In the genomic region with DNA sequence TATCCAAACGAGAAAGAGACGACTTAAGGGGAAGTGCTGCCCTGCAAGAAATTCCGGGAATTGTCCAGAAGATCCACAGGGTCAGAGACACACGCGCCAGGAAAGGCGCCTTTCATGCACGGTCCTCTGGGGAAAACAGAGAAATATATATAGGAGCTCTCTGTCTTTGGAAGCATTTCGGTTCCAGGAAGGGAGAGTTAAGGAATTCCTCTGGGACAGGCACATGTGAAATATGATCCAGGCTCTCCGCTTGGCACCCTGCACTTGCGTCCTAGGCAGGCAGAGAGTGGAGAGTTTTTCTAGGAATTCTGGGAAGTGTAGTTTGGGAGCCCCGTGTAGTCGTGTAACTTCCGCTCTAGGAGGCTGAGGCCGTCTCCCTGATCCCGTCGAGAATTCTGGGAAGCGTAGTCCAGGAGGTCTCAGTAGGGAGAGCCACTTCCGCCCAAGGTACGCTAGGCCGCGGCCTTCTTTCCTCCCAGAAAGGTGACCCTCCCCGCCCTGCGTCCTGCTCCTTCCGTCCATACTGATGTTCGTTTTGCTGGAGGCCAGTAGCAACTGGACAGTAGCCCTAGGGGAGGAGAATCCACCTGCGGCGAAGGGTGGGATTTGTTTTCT, we compare ENCODE assay signal across 8 cellular contexts.
DNase-seq lines count a peak whose midpoint lies in the region; ATAC-seq, FAIRE-seq and TF ChIP-seq lines count a peak whose summit lies in the region.
"Not testable (repeated sequence)": the region's sequence is repeated elsewhere in the genome, so short reads cannot be mapped to it uniquely, and the experiment has no call there.

No MANE protein-coding gene starts in this region.

- 9 to 17% methylated on average over 21 to 27 of the region's 27 CpGs for WGBS in pancreas, 2 donors

- CTCF ChIA-PET in MCF 10A (lab: Yijun Ruan, JAX): not testable (repeated sequence)

- H3K27me3 Mint-ChIP-seq in MCF 10A (ENCODE audit: insufficient read depth, unreplicated experiment); type B pancreatic cell: not testable (repeated sequence)

- not testable (repeated sequence) for H3K9me3 ChIP-seq in pancreas

- H3K27ac Mint-ChIP-seq in MCF 10A (ENCODE audit: low read depth, unreplicated experiment): peak overlapping the region; percentile 75
- H3K27ac Mint-ChIP-seq in type B pancreatic cell: not testable (repeated sequence)

- H3K4me3 ChIP-seq in foreskin fibroblast (ENCODE audit: low read depth in 1 of 2, low read length in 2 of 2): peak overlapping the region; percentile 15 to 45
- H3K4me3 ChIP-seq in pancreas: peak overlapping the region; percentile 10 to 36 (median 24)

- not testable (repeated sequence) for H3K36me3 ChIP-seq in pancreas

- H3K27me3 ChIP-seq in layer of hippocampus (ENCODE audit: control insufficient read depth, insufficient read depth, low read length); pancreas: not testable (repeated sequence)

- not testable (repeated sequence) for H3K9me3 Mint-ChIP-seq in MCF 10A (ENCODE audit: unreplicated experiment); type B pancreatic cell

- H3K4me1 Mint-ChIP-seq in MCF 10A (ENCODE audit: insufficient read depth, unreplicated experiment); type B pancreatic cell (ENCODE audit: unreplicated experiment): not testable (repeated sequence)

- peak; percentile 99 to 100 (median 99) for ATAC-seq in pancreas

- POLR2A ChIA-PET in MCF 10A (lab: Yijun Ruan, JAX): not testable (repeated sequence)

- not testable (repeated sequence) for H3K36me3 Mint-ChIP-seq in MCF 10A (ENCODE audit: insufficient read depth, unreplicated experiment); type B pancreatic cell

- H3K4me3 Mint-ChIP-seq in MCF 10A (ENCODE audit: unreplicated experiment) (peak overlapping the region; percentile 76), type B pancreatic cell (peak overlapping the region; percentile 79)

- DNase-seq in DMS53 (lab: John Stamatoyannopoulos, UW): peak; percentile 82
- peak; percentile 50 for DNase-seq in NCI-H146 (lab: John Stamatoyannopoulos, UW)
- DNase-seq in RKO (ENCODE audit: low spot score): peak; percentile 86
- peak; percentile 78 for DNase-seq in MCF 10A (ENCODE audit: unreplicated experiment)
- DNase-seq in foreskin fibroblast: peak; percentile 7 to 16
- DNase-seq in pancreas: peak; percentile 58 to 83 (median 76)
- DNase-seq in type B pancreatic cell (ENCODE audit: extremely low spot score, unreplicated experiment): not testable (repeated sequence)

- H3K4me1 ChIP-seq in pancreas: not testable (repeated sequence)

- FAIRE-seq in pancreas (lab: Jason Lieb, UNC): not testable (repeated sequence)

- H3K27ac ChIP-seq in layer of hippocampus (ENCODE audit: low read depth, low read length) (peak overlapping the region; percentile 57), pancreas (peak overlapping the region in 2 of 4 donors; percentile 30 to 46)

- intact Hi-C loops in MCF 10A (cut with micrococcal nuclease); pancreas (cut with DNase I): not testable (repeated sequence)

- not testable (repeated sequence) for TF ChIP-seq CTCF in MCF 10A (IDR thresholded peaks at IDR 0.05; ENCODE audit: unreplicated experiment); foreskin fibroblast (IDR thresholded peaks at IDR 0.05; ENCODE audit: low read depth, low read length); pancreas (IDR thresholded peaks at IDR 0.05); type B pancreatic cell (conservative IDR thresholded peaks at IDR 0.05)

- BruUV-seq in MCF 10A (replicated peaks; lab: Mats Ljungman, UMichigan): not testable (repeated sequence)
